Comparison of ENCODE assay signal across 16 cellular contexts in genomic region chr16:11603331-11603750, GRCh38. TPM values are rescaled to one million over a fixed set of nuclear protein-coding genes. Genes with fewer than 3 reads are reported as not detected.
DNase-seq lines count a peak whose midpoint lies in the region; ATAC-seq and TF ChIP-seq lines count a peak whose summit lies in the region.
"Had no signal": no experiment of that assay in that cellular context is flagged by ENCODE, and none has a peak within 500 bp of the region (broad histone marks: within the 10 kb centered on the region; RNA-seq: fewer than 3 reads in every experiment).

No MANE protein-coding gene starts in this region.

- H3K9ac ChIP-seq in BLaER1 (0 out of 2 replicates have a peak overlapping the region, but pooled peaks have one; percentile 24), NT2/D1 (ENCODE audit: insufficient read length, low read depth) (no peak overlapping the region)

- H3K27ac Mint-ChIP-seq in nephron = peak overlapping the region; percentile 93 to 99 (median 95)
- H3K27ac Mint-ChIP-seq: T-helper 1 cell treated with Interleukin-12 subunit alpha and Interleukin-12 subunit beta and Interleukin-4 antibody, amounts not matched to agents 30 μg/mL and 1 μg/mL, for 36 hours had no signal

- TF ChIP-seq CTCF in foreskin keratinocyte (conservative IDR thresholded peaks at IDR 0.05) = no peak
- TF ChIP-seq CTCF in nephron (IDR thresholded peaks at IDR 0.05; ENCODE audit: unreplicated experiment in 3 of 3) = no peak

- H4K20me1 ChIP-seq in BLaER1 = no peaks in the 10 kb centered on the region

- H3K27me3 ChIP-seq in BLaER1 = no peaks in the 10 kb centered on the region
- no peaks in the 10 kb centered on the region for H3K27me3 ChIP-seq in NT2/D1 (ENCODE audit: insufficient read depth, insufficient read length)
- H3K27me3 ChIP-seq in foreskin keratinocyte = no peaks in the 10 kb centered on the region
- H3K27me3 ChIP-seq: MG63 had no signal

- H3K4me1 ChIP-seq in BLaER1 (peaks cover 52% of the 10 kb centered on the region), NT2/D1 (ENCODE audit: insufficient read depth, insufficient read length) (peaks cover 6% of the 10 kb centered on the region), foreskin keratinocyte (no peaks in the 10 kb centered on the region)
- H3K4me1 ChIP-seq: prostate gland had no signal

- peak overlapping the region; percentile 60 for H3K4me2 ChIP-seq in BLaER1

- peak; percentile 63 for DNase-seq in NT2/D1 (ENCODE audit: low read depth, low spot score)
- no peak for DNase-seq in foreskin keratinocyte
- no peak for DNase-seq in NCI-H748 treated with DMSO at 0.1 percent for 48 hours (lab: John Stamatoyannopoulos, UW)
- DNase-seq in cerebellum (ENCODE audit: low spot score) = no peak
- DNase-seq: glutamatergic neuron; MG63; NCI-H2171 treated with DMSO at 0.1 percent for 48 hours; PC-3; stimulated activated CD4-positive, alpha-beta T cell treated with anti-CD3 and anti-CD28 coated beads, Interleukin-2, amount 100 ng/mL, for 24 hours had no signal

- no peak for ATAC-seq in foreskin keratinocyte
- ATAC-seq in HG03571 (IDR thresholded peaks at IDR 0.05; ENCODE audit: unreplicated experiment) = no peak
- no peak for ATAC-seq in GM19324 (IDR thresholded peaks at IDR 0.05; ENCODE audit: low FRiP score, unreplicated experiment)
- ATAC-seq: PC-3 had no signal

- H3K9me3 ChIP-seq in BLaER1 (no peaks in the 10 kb centered on the region), NT2/D1 (ENCODE audit: insufficient read depth, low read length) (no peaks in the 10 kb centered on the region)
- H3K9me3 ChIP-seq: MG63, prostate gland had no signal

- peak overlapping the region in 2 of 3 experiments; percentile 21 to 38 for H3K4me3 Mint-ChIP-seq in nephron
- H3K4me3 Mint-ChIP-seq: T-helper 1 cell treated with Interleukin-12 subunit alpha and Interleukin-12 subunit beta and Interleukin-4 antibody, amounts not matched to agents 30 μg/mL and 1 μg/mL, for 36 hours had no signal

- H3K4me3 ChIP-seq in BLaER1 (no peak overlapping the region), NT2/D1 (ENCODE audit: insufficient read length, low read depth) (no peak overlapping the region)
- H3K4me3 ChIP-seq: lung, MG63, prostate gland had no signal

- H3K36me3 Mint-ChIP-seq in nephron (ENCODE audit: low read depth) = no peaks in the 10 kb centered on the region

- H3K4me1 Mint-ChIP-seq in nephron = peaks cover 48% of the 10 kb centered on the region

- peaks cover 3% of the 10 kb centered on the region for H3K27me3 Mint-ChIP-seq in nephron (ENCODE audit: low read depth)

- H3K27ac ChIP-seq in BLaER1 (no peak overlapping the region), foreskin keratinocyte (peak overlapping the region; percentile 8)

- H3K9me3 Mint-ChIP-seq in nephron = no peaks in the 10 kb centered on the region
- H3K9me3 Mint-ChIP-seq: T-helper 1 cell treated with Interleukin-12 subunit alpha and Interleukin-12 subunit beta and Interleukin-4 antibody, amounts not matched to agents 30 μg/mL and 1 μg/mL, for 36 hours had no signal

- H3K36me3 ChIP-seq in BLaER1 (no peaks in the 10 kb centered on the region), NT2/D1 (ENCODE audit: insufficient read depth, insufficient read length, low read length) (no peaks in the 10 kb centered on the region)
- H3K36me3 ChIP-seq: MG63, prostate gland had no signal

RNA-seq across cellular contexts. Expression of gene LITAF, which starts 16.6 kb away (rescaled TPM):
- total RNA-seq in foreskin keratinocyte (91.8 and 109 TPM in 2 replicates), cerebellum (29.1 TPM)
- polyA plus RNA-seq in foreskin keratinocyte = 83.9 and 86.1 TPM in 2 replicates
